31 cellular contexts compared by ENCODE assay signal in the genomic region with DNA sequence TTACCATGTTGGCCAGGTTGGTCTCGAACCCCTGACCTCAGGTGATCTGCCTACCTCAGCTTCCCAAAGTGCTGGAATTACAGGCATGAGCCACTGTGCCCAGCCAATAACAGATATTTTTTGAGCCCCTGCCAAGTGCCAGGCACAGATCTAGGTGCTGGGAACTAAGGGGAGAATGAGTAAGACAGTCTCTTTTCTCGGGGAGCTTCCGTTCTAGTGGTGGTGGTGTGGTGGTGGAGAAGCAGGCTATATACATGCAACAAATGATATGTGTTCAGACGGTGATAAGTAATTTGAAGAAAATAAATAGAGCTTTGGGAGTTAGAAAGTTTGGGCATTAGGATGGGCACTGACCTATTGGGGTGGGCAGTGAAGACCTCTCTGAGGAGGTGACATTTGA.
"Had no signal": no experiment of that assay in that cellular context is flagged by ENCODE, and none has a peak within 500 bp of the region (broad histone marks: within the 10 kb centered on the region; RNA-seq: fewer than 3 reads in every experiment).

No MANE protein-coding gene starts in this region.

- H3K4me3 ChIP-seq: adrenal gland, body of pancreas, breast epithelium, Peyer's patch, SJSA1 had no signal

- H3K4me3 Mint-ChIP-seq: activated CD8-positive, alpha-beta T cell treated with anti-CD3 and anti-CD28 coated beads, Interleukin-2, amount 10 ng/mL, durations not matched to agents 7 days and 5 days; activated naive CD8-positive, alpha-beta T cell treated with anti-CD3 and anti-CD28 coated beads for 36 hours had no signal

- ATAC-seq: activated CD8-positive, alpha-beta T cell treated with anti-CD3 and anti-CD28 coated beads, Interleukin-2, amount 10 ng/mL, durations not matched to agents 7 days and 5 days; body of pancreas; PC-3 had no signal

- H3K36me3 ChIP-seq: adrenal gland, breast epithelium, Peyer's patch, SJSA1, WERI-Rb-1 had no signal

- H3K9me3 Mint-ChIP-seq: activated naive CD8-positive, alpha-beta T cell treated with anti-CD3 and anti-CD28 coated beads for 36 hours had no signal

- H3K27me3 Mint-ChIP-seq: activated naive CD8-positive, alpha-beta T cell treated with anti-CD3 and anti-CD28 coated beads for 36 hours had no signal

- H3K4me1 ChIP-seq: adrenal gland, body of pancreas, breast epithelium, Peyer's patch had no signal

- H3K27me3 ChIP-seq: adrenal gland, body of pancreas, breast epithelium, Peyer's patch, SJSA1 had no signal

- FAIRE-seq: astrocyte had no signal

- H3K9me3 ChIP-seq: adrenal gland, body of pancreas, breast epithelium, Peyer's patch, SJSA1, SK-N-SH had no signal

- H3K27ac ChIP-seq: adrenal gland, body of pancreas, breast epithelium, KMS-11, Peyer's patch, SJSA1, WERI-Rb-1 had no signal

- H3K4me2 ChIP-seq: KMS-11, SK-N-SH had no signal

- H3K9me2 ChIP-seq: SK-N-SH had no signal

- H3K27ac Mint-ChIP-seq: activated CD8-positive, alpha-beta T cell treated with anti-CD3 and anti-CD28 coated beads, Interleukin-2, amount 10 ng/mL, durations not matched to agents 7 days and 5 days; activated naive CD8-positive, alpha-beta T cell treated with anti-CD3 and anti-CD28 coated beads for 36 hours had no signal

- H3K9ac ChIP-seq: KMS-11, SK-N-SH had no signal

- DNase-seq: activated CD4-positive, alpha-beta T cell treated with anti-CD3 and anti-CD28 coated beads for 1 hour; activated CD4-positive, alpha-beta T cell treated with anti-CD3 and anti-CD28 coated beads for 48 hours; activated CD4-positive, CD25-positive, alpha-beta regulatory T cell; activated CD8-positive, alpha-beta memory T cell treated with anti-CD3 and anti-CD28 coated beads, Interleukin-2, amount 50 U/mL, for 48 hours; activated CD8-positive, alpha-beta T cell treated with anti-CD3 and anti-CD28 coated beads, Interleukin-2, amount 10 ng/mL, durations not matched to agents 7 days and 5 days; activated effector memory CD4-positive, alpha-beta T cell treated with anti-CD3 and anti-CD28 coated beads, Interleukin-2, amount 50 U/mL, for 16 hours; activated naive CD4-positive, alpha-beta T cell; activated naive CD4-positive, alpha-beta T cell treated with anti-CD3 and anti-CD28 coated beads, Interleukin-2, amount 50 U/mL, for 16 hours; activated naive CD8-positive, alpha-beta T cell treated with anti-CD3 and anti-CD28 coated beads for 36 hours; activated T-cell treated with anti-CD3 and anti-CD28 coated beads, Interleukin-2, amount 50 U/mL, for 48 hours; adrenal gland; body of pancreas; NCI-H1105 treated with DMSO at 0.1 percent for 48 hours; NCI-H1436; NCI-H1694; NCI-H1930; NCI-H345; NCI-H526; NCI-H748 treated with DMSO at 0.1 percent for 48 hours; NK-92 treated with Interleukin-12 subunit alpha and Interleukin-12 subunit beta, amount 100 ng/mL, for 24 hours; PC-3; Peyer's patch; RPMI8226; SHP77 treated with DMSO at 0.1 percent for 48 hours; SK-N-SH; T1000; WERI-Rb-1 had no signal

- H3K36me3 Mint-ChIP-seq: activated naive CD8-positive, alpha-beta T cell treated with anti-CD3 and anti-CD28 coated beads for 36 hours had no signal
